20 cellular contexts compared by ENCODE assay signal in the genomic region with DNA sequence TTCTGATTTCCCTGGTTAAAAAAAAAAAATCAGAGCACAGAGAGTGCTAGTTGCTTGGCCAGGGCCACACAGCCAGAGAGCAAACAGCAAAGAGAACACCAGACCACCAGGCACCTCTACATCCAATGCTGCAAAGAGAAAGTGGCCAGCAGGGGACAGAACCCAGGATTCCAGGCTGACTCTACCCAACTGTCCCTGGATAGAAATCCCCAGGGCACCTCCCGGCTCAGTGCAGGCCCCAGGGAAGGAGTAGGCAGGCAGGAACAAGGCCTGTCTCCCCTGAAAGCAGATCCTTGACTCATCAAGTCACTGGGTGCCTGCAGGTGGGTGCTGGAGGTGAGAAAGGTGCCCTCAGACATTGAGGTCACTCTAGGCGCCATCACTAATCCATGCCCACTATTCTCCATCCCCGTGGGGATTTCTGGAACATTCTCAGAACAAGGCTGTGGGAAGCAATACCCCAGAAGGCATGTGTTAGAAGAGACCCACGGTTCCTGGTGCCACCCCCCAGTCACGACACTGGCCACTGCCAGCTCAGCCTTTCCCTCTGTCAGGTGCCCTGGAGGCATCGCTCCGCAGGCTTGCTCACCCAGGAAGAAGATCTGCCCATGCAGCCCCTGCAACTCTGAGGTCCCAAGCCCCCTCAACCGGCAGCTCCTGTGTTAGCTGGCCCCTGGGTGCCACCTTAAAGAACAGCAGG.
"Had no signal": no experiment of that assay in that cellular context is flagged by ENCODE, and none has a peak within 500 bp of the region (broad histone marks: within the 10 kb centered on the region; RNA-seq: fewer than 3 reads in every experiment).

No MANE protein-coding gene starts in this region.

- H3K27ac Mint-ChIP-seq: naive thymus-derived CD8-positive, alpha-beta T cell; stimulated activated naive B cell treated with anti-CD40 and anti-IgM and Interleukin-4, amounts not matched to agents 10 μg/mL and 1 μg/mL and 100 μg/mL, for 72 hours; stimulated activated naive CD8-positive, alpha-beta T cell treated with anti-CD3 and anti-CD28 coated beads, Interleukin-15, amount 100 ng/mL, for 72 hours had no signal

- H3K9me3 Mint-ChIP-seq: naive thymus-derived CD8-positive, alpha-beta T cell; neural crest cell; stimulated activated naive B cell treated with anti-CD40 and anti-IgM and Interleukin-4, amounts not matched to agents 10 μg/mL and 1 μg/mL and 100 μg/mL, for 72 hours; stimulated activated naive CD8-positive, alpha-beta T cell treated with anti-CD3 and anti-CD28 coated beads, Interleukin-15, amount 100 ng/mL, for 72 hours had no signal

- H3K27me3 Mint-ChIP-seq: stimulated activated naive CD8-positive, alpha-beta T cell treated with anti-CD3 and anti-CD28 coated beads, Interleukin-15, amount 100 ng/mL, for 72 hours had no signal

- H3K4me3 Mint-ChIP-seq: naive thymus-derived CD8-positive, alpha-beta T cell; neural crest cell; stimulated activated naive B cell treated with anti-CD40 and anti-IgM and Interleukin-4, amounts not matched to agents 10 μg/mL and 1 μg/mL and 100 μg/mL, for 72 hours; stimulated activated naive CD8-positive, alpha-beta T cell treated with anti-CD3 and anti-CD28 coated beads, Interleukin-15, amount 100 ng/mL, for 72 hours had no signal

- H3K4me1 ChIP-seq: parathyroid adenoma, psoas muscle, right lobe of liver, spleen, testis, tibial nerve had no signal

- H3K9me3 ChIP-seq: psoas muscle, right lobe of liver, spleen, testis, tibial nerve had no signal

- DNase-seq: dermis blood vessel endothelial cell; foreskin melanocyte; kidney glomerular epithelial cell; mammary epithelial cell; naive thymus-derived CD8-positive, alpha-beta T cell; nucleus accumbens; retina; spleen; stimulated activated CD4-positive, alpha-beta T cell treated with anti-CD3 and anti-CD28 coated beads, Interleukin-2, amount 100 ng/mL, for 24 hours; stimulated activated CD4-positive, alpha-beta T cell treated with anti-CD3 and anti-CD28 coated beads, Interleukin-4, amount 100 ng/mL, for 4 hours; stimulated activated naive B cell treated with anti-CD40 and anti-IgM and Interleukin-4, amounts not matched to agents 10 μg/mL and 1 μg/mL and 100 μg/mL, for 72 hours; stimulated activated naive CD8-positive, alpha-beta T cell treated with anti-CD3 and anti-CD28 coated beads, Interleukin-15, amount 100 ng/mL, for 72 hours; testis had no signal

- H3K4me2 ChIP-seq: hepatocyte had no signal

- H3K9ac ChIP-seq: parathyroid adenoma had no signal

- H3K36me3 Mint-ChIP-seq: naive thymus-derived CD8-positive, alpha-beta T cell; stimulated activated naive B cell treated with anti-CD40 and anti-IgM and Interleukin-4, amounts not matched to agents 10 μg/mL and 1 μg/mL and 100 μg/mL, for 72 hours had no signal

- H3K36me3 ChIP-seq: right lobe of liver, spleen, tibial nerve had no signal

- H3K27me3 ChIP-seq: hepatocyte, right lobe of liver, testis, tibial nerve had no signal

- H3K27ac ChIP-seq: hepatocyte, parathyroid adenoma, psoas muscle, right lobe of liver, spleen, testis, tibial nerve had no signal

- H2AFZ ChIP-seq: hepatocyte, parathyroid adenoma had no signal

- H3K79me2 ChIP-seq: hepatocyte, parathyroid adenoma had no signal

- FAIRE-seq: colon had no signal

- H3K4me3 ChIP-seq: hepatocyte, psoas muscle, right lobe of liver, spleen, testis, tibial nerve had no signal

- H3K4me1 Mint-ChIP-seq: naive thymus-derived CD8-positive, alpha-beta T cell; neural crest cell; stimulated activated naive B cell treated with anti-CD40 and anti-IgM and Interleukin-4, amounts not matched to agents 10 μg/mL and 1 μg/mL and 100 μg/mL, for 72 hours; stimulated activated naive CD8-positive, alpha-beta T cell treated with anti-CD3 and anti-CD28 coated beads, Interleukin-15, amount 100 ng/mL, for 72 hours had no signal

- ATAC-seq: naive thymus-derived CD8-positive, alpha-beta T cell; psoas muscle; stimulated activated naive B cell treated with anti-CD40 and anti-IgM and Interleukin-4, amounts not matched to agents 10 μg/mL and 1 μg/mL and 100 μg/mL, for 72 hours; stimulated activated naive CD8-positive, alpha-beta T cell treated with anti-CD3 and anti-CD28 coated beads, Interleukin-15, amount 100 ng/mL, for 72 hours had no signal
